In the genomic region with DNA sequence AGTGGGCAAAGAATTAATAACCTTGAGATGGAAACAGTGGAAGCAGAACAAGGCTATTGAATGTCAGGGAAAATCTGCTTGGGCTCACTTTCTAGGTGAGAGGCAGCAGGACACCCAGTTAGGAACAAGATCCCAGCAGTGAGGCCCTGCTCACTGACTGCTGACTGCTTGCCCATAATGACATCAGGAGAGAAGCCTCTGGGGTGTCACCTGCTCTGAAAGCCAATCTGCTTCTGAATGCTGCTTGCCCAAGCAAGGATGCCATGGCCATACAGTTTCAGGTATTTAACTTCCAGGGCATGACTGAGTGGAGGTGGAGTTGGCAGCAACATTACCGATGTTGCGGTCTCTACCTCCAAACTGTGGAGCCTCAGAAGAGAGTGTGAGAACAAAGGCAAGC, we compare ENCODE assay signal across 21 cellular contexts. TPM values are rescaled to one million over a fixed set of nuclear protein-coding genes. Genes with fewer than 3 reads are reported as not detected.
DNase-seq lines count a peak whose midpoint lies in the region; ATAC-seq and TF ChIP-seq lines count a peak whose summit lies in the region.
"Had no signal": no experiment of that assay in that cellular context is flagged by ENCODE, and none has a peak within 500 bp of the region (broad histone marks: within the 10 kb centered on the region; RNA-seq: fewer than 3 reads in every experiment).

No MANE protein-coding gene starts in this region.

- CTCF ChIA-PET in CD4-positive, alpha-beta T cell (lab: Charles Lee), result interaction anchor here (1.0 kb wide), 1 partner anchor 18 kb away, joined by 3 read pairs; no protein-coding TSS in a partner anchor
- CTCF ChIA-PET in naive thymus-derived CD4-positive, alpha-beta T cell (lab: Charles Lee), result interaction anchor here (2.3 kb wide), 1 partner anchor 133 kb away, joined by 6 read pairs; no protein-coding TSS in a partner anchor

- no peak for TF ChIP-seq CTCF in CD4-positive, alpha-beta T cell (IDR thresholded peaks at IDR 0.05)

- POLR2A ChIA-PET in CD4-positive, alpha-beta T cell (lab: Charles Lee), result interaction anchor here (2.7 kb wide), 1 partner anchor 11 kb away, joined by 17 read pairs; the partner anchor contains the start of gene WAPL
- POLR2A ChIA-PET in naive thymus-derived CD4-positive, alpha-beta T cell (lab: Charles Lee), result interaction anchor here (1.2 to 2.4 kb wide), 2 partner anchors 11 to 14 kb away, joined by 3 to 10 read pairs; partner anchors contain the start of gene WAPL

- peak overlapping the region; percentile 50 for H3K27ac Mint-ChIP-seq in CD4-positive, alpha-beta T cell
- H3K27ac Mint-ChIP-seq in naive thymus-derived CD4-positive, alpha-beta T cell, result peak overlapping the region in 5 of 9 donors; percentile 6 to 69 (median 48)
- no peak overlapping the region for H3K27ac Mint-ChIP-seq in T-helper 17 cell
- H3K27ac Mint-ChIP-seq: GM23338 had no signal

- H3K4me1 Mint-ChIP-seq in CD4-positive, alpha-beta T cell (ENCODE audit: low read depth), result peaks cover 14% of the 10 kb centered on the region
- H3K4me1 Mint-ChIP-seq in naive thymus-derived CD4-positive, alpha-beta T cell, result peaks cover 11 to 25% (median 19%) of the 10 kb centered on the region in 7 donors
- H3K4me1 Mint-ChIP-seq in T-helper 17 cell, result peaks cover 14% of the 10 kb centered on the region

- H3K27ac ChIP-seq in CD4-positive, alpha-beta T cell (ENCODE audit: low read depth, low read length), result no peak overlapping the region
- H3K27ac ChIP-seq in naive thymus-derived CD4-positive, alpha-beta T cell (ENCODE audit: low read depth, low read length), result no peak overlapping the region
- H3K27ac ChIP-seq: 22Rv1 had no signal

- H3K36me3 Mint-ChIP-seq in CD4-positive, alpha-beta T cell (ENCODE audit: low read depth), result no peaks in the 10 kb centered on the region
- H3K36me3 Mint-ChIP-seq in naive thymus-derived CD4-positive, alpha-beta T cell, result peaks cover 0 to 3% (median 0%) of the 10 kb centered on the region in 5 donors
- no peaks in the 10 kb centered on the region for H3K36me3 Mint-ChIP-seq in T-helper 17 cell (ENCODE audit: low read depth)

- H3K4me1 ChIP-seq in naive thymus-derived CD4-positive, alpha-beta T cell (ENCODE audit: control insufficient read depth in 2 of 2, insufficient read depth in 2 of 2, low read length in 2 of 2), result peaks cover 0 to 11% of the 10 kb centered on the region in 2 donors

- no peak overlapping the region for H3K4me3 ChIP-seq in naive thymus-derived CD4-positive, alpha-beta T cell (ENCODE audit: low read length)
- H3K4me3 ChIP-seq: GM23338 had no signal

- no peaks in the 10 kb centered on the region for H3K27me3 ChIP-seq in CD4-positive, alpha-beta T cell (ENCODE audit: control insufficient read depth, insufficient read depth, low read length)
- no peaks in the 10 kb centered on the region for H3K27me3 ChIP-seq in naive thymus-derived CD4-positive, alpha-beta T cell (ENCODE audit: control insufficient read depth in 2 of 2, insufficient read depth in 2 of 2, low read length in 2 of 2)

- no peak for ATAC-seq in CD4-positive, alpha-beta T cell (ENCODE audit: poor library complexity)
- no peak for ATAC-seq in naive thymus-derived CD4-positive, alpha-beta T cell
- ATAC-seq in left lobe of liver (no peak), T-helper 17 cell (no peak), GM18873 (IDR thresholded peaks at IDR 0.05; ENCODE audit: low FRiP score, unreplicated experiment) (no peak)
- ATAC-seq: GM23338, HCT116, HepG2, Panc1, Right ventricle myocardium inferior had no signal

- intact Hi-C loops in CD4-positive, alpha-beta T cell (cut with DNase I, micrococcal nuclease), result loop anchor here in 1 of 2 experiments (10.0 kb wide), 1 partner anchor 441 kb away; no protein-coding TSS in a partner anchor
- intact Hi-C loops in naive thymus-derived CD4-positive, alpha-beta T cell (cut with micrococcal nuclease), result no loop called here

- H3K9me3 ChIP-seq in CD4-positive, alpha-beta T cell (ENCODE audit: control insufficient read depth, low read length), result no peaks in the 10 kb centered on the region
- no peaks in the 10 kb centered on the region for H3K9me3 ChIP-seq in naive thymus-derived CD4-positive, alpha-beta T cell (ENCODE audit: control insufficient read depth in 2 of 3, low read length in 3 of 3)
- no peaks in the 10 kb centered on the region for H3K9me3 ChIP-seq in T-helper 17 cell (ENCODE audit: control insufficient read depth, low read length, poor library complexity, severe bottlenecking)

- no peaks in the 10 kb centered on the region for H3K27me3 Mint-ChIP-seq in CD4-positive, alpha-beta T cell
- H3K27me3 Mint-ChIP-seq in naive thymus-derived CD4-positive, alpha-beta T cell, result no peaks in the 10 kb centered on the region
- H3K27me3 Mint-ChIP-seq in T-helper 17 cell, result no peaks in the 10 kb centered on the region

- no peaks in the 10 kb centered on the region for H3K36me3 ChIP-seq in naive thymus-derived CD4-positive, alpha-beta T cell (ENCODE audit: control insufficient read depth in 2 of 3, insufficient read depth in 3 of 3, low read length in 3 of 3)

- no peaks in the 10 kb centered on the region for H3K9me3 Mint-ChIP-seq in CD4-positive, alpha-beta T cell
- H3K9me3 Mint-ChIP-seq in naive thymus-derived CD4-positive, alpha-beta T cell, result no peaks in the 10 kb centered on the region
- H3K9me3 Mint-ChIP-seq: GM23338 had no signal

- DNase-seq in DMS53 (lab: John Stamatoyannopoulos, UW), result peak; percentile 12
- DNase-seq in DMS53 treated with DMSO at 0.1 percent for 48 hours (lab: John Stamatoyannopoulos, UW; ENCODE audit: unreplicated experiment), result no peak
- no peak for DNase-seq in CD4-positive, alpha-beta T cell
- peak; percentile 45 for DNase-seq in NCI-H2196 (lab: John Stamatoyannopoulos, UW; ENCODE audit: unreplicated experiment)
- DNase-seq in naive thymus-derived CD4-positive, alpha-beta T cell, result no peak
- no peak for DNase-seq in left lobe of liver (ENCODE audit: low spot score)
- no peak for DNase-seq in T-helper 17 cell
- DNase-seq: EL, KBM-7, NCI-H1694 treated with DMSO at 0.1 percent for 48 hours, NCI-H226, NCI-H526, SW 1271 had no signal

- H3K4me3 Mint-ChIP-seq in CD4-positive, alpha-beta T cell, result no peak overlapping the region
- no peak overlapping the region for H3K4me3 Mint-ChIP-seq in naive thymus-derived CD4-positive, alpha-beta T cell
- H3K4me3 Mint-ChIP-seq in T-helper 17 cell, result no peak overlapping the region
- H3K4me3 Mint-ChIP-seq: CD14-positive monocyte, GM23338 had no signal

RNA-seq across cellular contexts. Expression of gene WAPL, which starts 11.7 kb away (rescaled TPM):
- total RNA-seq in CD4-positive, alpha-beta T cell, result 10 to 100 TPM; 34.3 TPM
- 10 to 100 TPM; 40.3 to 59.2 (median 53.4) TPM for total RNA-seq in naive thymus-derived CD4-positive, alpha-beta T cell
- polyA plus RNA-seq in naive thymus-derived CD4-positive, alpha-beta T cell, result 10 to 100 TPM; 46.1 to 49.5 TPM
- total RNA-seq in left lobe of liver (14.3 TPM), T-helper 17 cell (10 to 100 TPM; 42.9 to 43.0 TPM)

Comparison
In these comparisons a context has a peak if more than half of its experiments do, and no peak if none do; other contexts are left out.
1. DNase-seq: peak in DMS53 (single experiment) and NCI-H2196 (single experiment); none in DMS53 treated with DMSO at 0.1 percent for 48 hours (single experiment), CD4-positive, alpha-beta T cell (0 of 10), naive thymus-derived CD4-positive, alpha-beta T cell (0 of 9), left lobe of liver (single experiment) and T-helper 17 cell (0 of 3).